Comparison of ENCODE assay signal across 8 cellular contexts in genomic region chr20:63980806-63981728, GRCh38. TPM values are rescaled to one million over a fixed set of nuclear protein-coding genes. Genes with fewer than 3 reads are reported as not detected.
DNase-seq lines count a peak whose midpoint lies in the region; ATAC-seq, FAIRE-seq and TF ChIP-seq lines count a peak whose summit lies in the region.

Gene PRPF6, plus strand, starts transcription at chr20:63981132. Its CDS starts 114 bp downstream, at chr20:63981246.

- H3K4me2 ChIP-seq in OCI-LY3 (ENCODE audit: low read length): peak within 1 kb of the TSS; percentile 99

- ATAC-seq in GM21423 (IDR thresholded peaks at IDR 0.05; ENCODE audit: unreplicated experiment): peak; percentile 65

- H3K36me3 ChIP-seq in OCI-LY3 (replicated peaks; ENCODE audit: low read depth, low read length): peaks cover 32% of the 10 kb centered on the region

- H3K4me3 ChIP-seq in OCI-LY3 (ENCODE audit: low read length): peak within 1 kb of the TSS; percentile 91
- peak within 1 kb of the TSS; percentile 71 for H3K4me3 ChIP-seq in mononuclear cell (ENCODE audit: low read length)

- H3K9me3 ChIP-seq in OCI-LY3 (ENCODE audit: insufficient read depth, low read length) (no peaks in the 10 kb centered on the region), mononuclear cell (ENCODE audit: low read depth, low read length) (no peaks in the 10 kb centered on the region)

- H2AFZ ChIP-seq in OCI-LY3 (ENCODE audit: low read depth, low read length): peak within 1 kb of the TSS; percentile 64; the same call in 1 of the 2 replicates

- H3K4me1 ChIP-seq in OCI-LY3 (ENCODE audit: low read length) (peaks cover 29% of the 10 kb centered on the region), mononuclear cell (ENCODE audit: insufficient read depth, low read length) (peaks cover 48% of the 10 kb centered on the region)

- H3K9ac ChIP-seq in OCI-LY3 (ENCODE audit: low read length): peak within 1 kb of the TSS; percentile 91

- peaks cover 10% of the 10 kb centered on the region; the same call in 1 of the 2 replicates for H4K20me1 ChIP-seq in OCI-LY3 (ENCODE audit: insufficient read depth, low read length)

- H3K27me3 ChIP-seq in OCI-LY3 (ENCODE audit: low read depth, low read length): no peaks in the 10 kb centered on the region
- H3K27me3 ChIP-seq in mononuclear cell (ENCODE audit: insufficient read depth, low read length): no peaks in the 10 kb centered on the region

- H3K27ac ChIP-seq in OCI-LY3 (ENCODE audit: low read length): peak within 1 kb of the TSS; percentile 93

- FAIRE-seq in D721Med (lab: Jason Lieb, UNC): no peak

- DNase-seq in D721Med (ENCODE audit: insufficient read length, low spot score) (peak; percentile 94), HuH-7.5 (ENCODE audit: low spot score) (peak; percentile 98), activated T-cell treated with anti-CD3 and anti-CD28 coated beads for 1 hour (ENCODE audit: low read depth) (peak; percentile 94), epidermal melanocyte (ENCODE audit: insufficient read length, low spot score) (peak; percentile 99)
- peak; percentile 88 for DNase-seq in stimulated activated CD8-positive, alpha-beta memory T cell treated with anti-CD3 and anti-CD28 coated beads, Interleukin-4, amount 100 ng/mL, for 1 hour (ENCODE audit: low read depth in 2 of 2, low spot score in 1 of 2)

- TF ChIP-seq CTCF in D721Med (IDR thresholded peaks at IDR 0.05; ENCODE audit: insufficient read depth, missing control alignments) (peak; percentile 83), OCI-LY3 (IDR thresholded peaks at IDR 0.05; ENCODE audit: low read depth, low read length) (peak; percentile 88)

- H3K79me2 ChIP-seq in OCI-LY3 (ENCODE audit: low read length): peaks cover 57% of the 10 kb centered on the region

RNA-seq across cellular contexts. Expression of gene PRPF6, which starts in this region (rescaled TPM):
- total RNA-seq in mononuclear cell: 36.6 TPM

Comparison
In these comparisons a context has a peak if more than half of its experiments do, and no peak if none do; other contexts are left out.
1. Peak in every context shown above with its lines: DNase-seq, ATAC-seq, H3K4me3 ChIP-seq and H3K27ac ChIP-seq.